ENCODE assay signal across 1 cellular context in genomic region chr10:43408710-43409384, GRCh38.
TF ChIP-seq lines count a peak whose summit lies in the region.

Gene HNRNPF, minus strand, starts transcription at chr10:43409186. Its CDS starts 21,302 bp downstream, at chr10:43387884.

TF ChIP-seq in HepG2, 621 proteins besides CTCF, POLR2A, EP300 and RAD21 (continued from another document and continues in another):
- TF ChIP-seq, protein P1, sequence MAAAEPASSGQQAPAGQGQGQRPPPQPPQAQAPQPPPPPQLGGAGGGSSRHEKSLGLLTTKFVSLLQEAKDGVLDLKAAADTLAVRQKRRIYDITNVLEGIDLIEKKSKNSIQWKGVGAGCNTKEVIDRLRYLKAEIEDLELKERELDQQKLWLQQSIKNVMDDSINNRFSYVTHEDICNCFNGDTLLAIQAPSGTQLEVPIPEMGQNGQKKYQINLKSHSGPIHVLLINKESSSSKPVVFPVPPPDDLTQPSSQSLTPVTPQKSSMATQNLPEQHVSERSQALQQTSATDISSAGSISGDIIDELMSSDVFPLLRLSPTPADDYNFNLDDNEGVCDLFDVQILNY (CRISPR knock-in tag; conservative IDR thresholded peaks at IDR 0.05), result peak; percentile 50; the same call in 1 of the 2 replicates
- peak; percentile 97 for TF ChIP-seq POGK (CRISPR knock-in tag; conservative IDR thresholded peaks at IDR 0.05)
- TF ChIP-seq FOXM1 (CRISPR knock-in tag; IDR thresholded peaks at IDR 0.05), result 0 out of 2 replicates have a peak, but pooled peaks have one; percentile 63
- TF ChIP-seq ZFP90 (CRISPR knock-in tag; IDR thresholded peaks at IDR 0.05; ENCODE audit: borderline replicate concordance), result peak; percentile 76; the same call in 1 of the 2 replicates
- no peak for TF ChIP-seq ZNF510 (CRISPR knock-in tag; IDR thresholded peaks at IDR 0.05; ENCODE audit: low read depth)
- no peak for TF ChIP-seq ZNF335 (CRISPR knock-in tag; IDR thresholded peaks at IDR 0.05)
- TF ChIP-seq ZFX (CRISPR knock-in tag; IDR thresholded peaks at IDR 0.05; ENCODE audit: low read depth), result peak; percentile 97
- TF ChIP-seq DRAP1 (CRISPR knock-in tag; IDR thresholded peaks at IDR 0.05), result peak; percentile 29; the same call in 1 of the 2 replicates
- TF ChIP-seq, protein P2, sequence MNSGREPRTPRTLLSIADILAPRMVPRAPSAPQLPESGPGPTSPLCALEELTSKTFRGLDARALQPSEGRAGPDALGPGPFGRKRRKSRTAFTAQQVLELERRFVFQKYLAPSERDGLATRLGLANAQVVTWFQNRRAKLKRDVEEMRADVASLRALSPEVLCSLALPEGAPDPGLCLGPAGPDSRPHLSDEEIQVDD (CRISPR knock-in tag; IDR thresholded peaks at IDR 0.05; ENCODE audit: borderline replicate concordance), result peak; percentile 69; the same call in 1 of the 2 replicates
- peak; percentile 47; the same call in 1 of the 2 replicates for TF ChIP-seq GTF2F1 (IDR thresholded peaks at IDR 0.05; ENCODE audit: low read length)
- TF ChIP-seq ZBTB40 (IDR thresholded peaks at IDR 0.05), result no peak
- peak; percentile 85 for TF ChIP-seq ZBTB40 (CRISPR knock-in tag; IDR thresholded peaks at IDR 0.05)
- no peak; the same call in 1 of the 2 replicates for TF ChIP-seq RARG (CRISPR knock-in tag; IDR thresholded peaks at IDR 0.05; ENCODE audit: low read depth)
- TF ChIP-seq ZNF549 (CRISPR knock-in tag; IDR thresholded peaks at IDR 0.05), result no peak
- no peak for TF ChIP-seq MTA3 (CRISPR knock-in tag; IDR thresholded peaks at IDR 0.05)
- peak; percentile 63 for TF ChIP-seq NFYB (CRISPR knock-in tag; IDR thresholded peaks at IDR 0.05)
- no peak for TF ChIP-seq CENPX (CRISPR knock-in tag; IDR thresholded peaks at IDR 0.05)
- TF ChIP-seq TSC22D2 (CRISPR knock-in tag; IDR thresholded peaks at IDR 0.05; ENCODE audit: borderline replicate concordance), result peak; percentile 43
- TF ChIP-seq ZC3H4 (CRISPR knock-in tag; IDR thresholded peaks at IDR 0.05; ENCODE audit: borderline replicate concordance), result peak; percentile 59; the same call in 1 of the 2 replicates
- TF ChIP-seq CHD4 (IDR thresholded peaks at IDR 0.05; ENCODE audit: borderline replicate concordance, low read length), result no peak
- no peak for TF ChIP-seq FOXP1 (IDR thresholded peaks at IDR 0.05)
- TF ChIP-seq FOXP1 (CRISPR knock-in tag; IDR thresholded peaks at IDR 0.05), result 0 out of 2 replicates have a peak, but pooled peaks have one; percentile 3
- TF ChIP-seq KIAA2018 (CRISPR knock-in tag; IDR thresholded peaks at IDR 0.05; ENCODE audit: borderline replicate concordance), result 0 out of 2 replicates have a peak, but pooled peaks have one; percentile 83
- TF ChIP-seq ESRRA (CRISPR knock-in tag; IDR thresholded peaks at IDR 0.05; ENCODE audit: low read depth), result no peak
- TF ChIP-seq ZNF724P (CRISPR knock-in tag; IDR thresholded peaks at IDR 0.05; ENCODE audit: borderline replicate concordance), result peak; percentile 94
- TF ChIP-seq ATF3 (CRISPR knock-in tag; IDR thresholded peaks at IDR 0.05), result peak; percentile 23; the same call in 1 of the 2 replicates
- TF ChIP-seq ZNF280D (CRISPR knock-in tag; IDR thresholded peaks at IDR 0.05), result peak; percentile 86
- peak; percentile 43 for TF ChIP-seq NFYC (CRISPR knock-in tag; IDR thresholded peaks at IDR 0.05)
- TF ChIP-seq ZNF577 (CRISPR knock-in tag; IDR thresholded peaks at IDR 0.05; ENCODE audit: borderline replicate concordance, low read depth), result no peak
